8 cellular contexts compared by ENCODE assay signal in the genomic region with DNA sequence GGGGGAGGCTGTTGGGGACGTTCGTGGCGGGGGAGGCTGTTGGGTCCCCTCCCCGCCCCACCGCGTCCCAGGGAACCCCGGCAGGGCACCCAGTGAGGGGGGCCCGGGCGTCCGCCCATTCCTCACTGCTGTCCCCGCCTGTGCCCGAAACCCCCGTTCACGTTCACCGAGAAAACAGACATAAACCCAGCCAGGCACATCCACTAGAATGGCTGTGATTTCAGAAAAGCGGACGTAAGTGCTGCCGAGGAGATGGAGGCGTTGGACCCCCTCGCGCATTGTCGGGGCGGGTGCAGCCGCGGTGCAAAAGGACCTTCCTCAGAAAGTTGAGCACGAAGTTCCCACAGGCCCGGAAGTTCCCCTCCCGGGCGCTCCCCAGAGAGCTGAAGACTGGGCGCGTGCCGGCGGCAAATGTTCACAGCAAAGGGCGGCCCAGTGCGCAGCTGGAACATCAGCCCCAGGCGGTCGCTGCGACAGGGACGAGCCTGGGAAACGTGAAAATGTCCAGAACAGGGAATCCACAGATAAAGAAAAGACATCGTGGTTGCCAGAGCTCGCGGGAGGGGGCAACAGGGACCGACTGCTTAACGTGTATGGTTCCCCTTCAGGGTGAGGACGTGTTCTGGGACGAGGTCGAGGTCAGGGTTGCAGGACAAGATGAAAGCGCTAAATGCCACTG. TPM values are rescaled to one million over a fixed set of nuclear protein-coding genes. Genes with fewer than 3 reads are reported as not detected.
DNase-seq lines count a peak whose midpoint lies in the region; ATAC-seq, FAIRE-seq and TF ChIP-seq lines count a peak whose summit lies in the region.

No MANE protein-coding gene starts in this region.

- in situ Hi-C loops in astrocyte of the cerebellum (cut with HindIII; ENCODE audit: low sequenced_read_pairs), result no loop called here

- peaks cover 20% of the 10 kb centered on the region for H3K27me3 ChIP-seq in DOHH2 (ENCODE audit: control insufficient read depth, low read length)
- H3K27me3 ChIP-seq in keratinocyte (ENCODE audit: control insufficient read depth, extremely low read depth, insufficient read depth, low read length), result peaks cover 15% of the 10 kb centered on the region
- no peaks in the 10 kb centered on the region for H3K27me3 ChIP-seq in testis

- intact Hi-C loops in testis (cut with DNase I; ENCODE audit: low total_unique reads), result loop anchor here (10.0 kb wide), 1 partner anchor 70 kb away; no protein-coding TSS in a partner anchor

- H3K36me3 Mint-ChIP-seq in IgD-negative memory B cell, result no peaks in the 10 kb centered on the region

- peak overlapping the region; percentile 38 to 93 (median 82) for H3K4me3 Mint-ChIP-seq in IgD-negative memory B cell

- dilution Hi-C loops in keratinocyte (cut with MboI; ENCODE audit: extremely low pct_ligation_motif_present, low sequenced_read_pairs), result no loop called here

- TF ChIP-seq POLR2A in testis (IDR thresholded peaks at IDR 0.05), result no peak

- H3K4me1 Mint-ChIP-seq in IgD-negative memory B cell, result peaks cover 6 to 10% (median 6%) of the 10 kb centered on the region in 3 donors

- H3K9me3 ChIP-seq in DOHH2 (ENCODE audit: control insufficient read depth, insufficient read depth, low read length) (no peaks in the 10 kb centered on the region), keratinocyte (ENCODE audit: control insufficient read depth, low read depth, low read length) (no peaks in the 10 kb centered on the region), testis (no peaks in the 10 kb centered on the region)

- no peak overlapping the region for H3K9ac ChIP-seq in keratinocyte (ENCODE audit: control insufficient read depth, extremely low read depth, insufficient read depth, low read length)

- TF ChIP-seq CTCF in DOHH2 (IDR thresholded peaks at IDR 0.05; ENCODE audit: low read depth, low read length, poor library complexity, severe bottlenecking) (no peak), astrocyte of the cerebellum (IDR thresholded peaks at IDR 0.05; ENCODE audit: low read depth, low read length, missing control alignments) (no peak), keratinocyte (optimal IDR thresholded peaks at IDR 0.05 in 1 of 3, IDR thresholded peaks at IDR 0.05 in 1 of 3, conservative IDR thresholded peaks at IDR 0.05 in 1 of 3; ENCODE audit: extremely low read depth in 1 of 3, insufficient read depth in 2 of 3, low read length in 3 of 3) (no peak), testis (IDR thresholded peaks at IDR 0.05) (no peak), omental fat pad (IDR thresholded peaks at IDR 0.05) (no peak)

- no peaks in the 10 kb centered on the region for H3K9me1 ChIP-seq in keratinocyte (ENCODE audit: control insufficient read depth, extremely low read depth, insufficient read depth, low read length)

- H3K9me3 Mint-ChIP-seq in IgD-negative memory B cell, result peaks cover 0 to 1% (median 0%) of the 10 kb centered on the region in 3 donors

- H3K27me3 Mint-ChIP-seq in IgD-negative memory B cell, result peaks cover 27% of the 10 kb centered on the region

- H3K79me2 ChIP-seq in DOHH2 (ENCODE audit: control insufficient read depth, low read length) (no peaks in the 10 kb centered on the region), keratinocyte (ENCODE audit: control insufficient read depth, insufficient read depth, low read length) (no peaks in the 10 kb centered on the region)

- peak overlapping the region in 2 of 3 donors; percentile 16 to 78 for H3K27ac Mint-ChIP-seq in IgD-negative memory B cell

- H3F3A ChIP-seq in DOHH2 (ENCODE audit: control insufficient read depth, insufficient read depth), result no peaks in the 10 kb centered on the region

- no peak overlapping the region for H3K27ac ChIP-seq in DOHH2 (ENCODE audit: low read depth, low read length)
- H3K27ac ChIP-seq in keratinocyte (ENCODE audit: control insufficient read depth, insufficient read depth, low read length), result no peak overlapping the region
- H3K27ac ChIP-seq in testis, result peak overlapping the region; percentile 19 to 59

- H3K36me3 ChIP-seq in DOHH2 (ENCODE audit: control insufficient read depth, low read length) (no peaks in the 10 kb centered on the region), keratinocyte (ENCODE audit: control insufficient read depth in 2 of 2, extremely low read depth in 1 of 2, insufficient read depth in 2 of 2, low read length in 2 of 2) (no peaks in the 10 kb centered on the region), testis (ENCODE audit: low read depth, missing control alignments) (no peaks in the 10 kb centered on the region)

- no peak for ATAC-seq in omental fat pad (ENCODE audit: low FRiP score)

- no peak for FAIRE-seq in keratinocyte (lab: Jason Lieb, UNC)

- DNase-seq in astrocyte of the cerebellum (ENCODE audit: low read depth) (no peak), keratinocyte (ENCODE audit: low read depth, low spot score) (no peak), testis (peak; percentile 72), HCEC 1CT (no peak), omental fat pad (ENCODE audit: low spot score) (no peak), NCI-H2227 treated with DMSO at 0.1 percent for 48 hours (lab: John Stamatoyannopoulos, UW) (no peak)

- H2AFZ ChIP-seq in keratinocyte (ENCODE audit: control insufficient read depth, low read length), result no peak overlapping the region

- H3K9me2 ChIP-seq in DOHH2 (replicated peaks; ENCODE audit: control insufficient read depth, low read length), result no peaks in the 10 kb centered on the region

- H3K4me3 ChIP-seq in DOHH2 (ENCODE audit: low read length), result peak overlapping the region; percentile 75
- H3K4me3 ChIP-seq in astrocyte of the cerebellum (ENCODE audit: low read depth, low read length), result peak overlapping the region; percentile 47
- peak overlapping the region in 2 of 3 experiments; percentile 14 to 40 for H3K4me3 ChIP-seq in keratinocyte (ENCODE audit: control insufficient read depth in 2 of 3, extremely low read depth in 1 of 3, insufficient read depth in 2 of 3, low read depth in 1 of 3, low read length in 3 of 3)
- peak overlapping the region; percentile 47 to 49 for H3K4me3 ChIP-seq in testis

- 4 to 7% methylated on average over 39 to 42 of the region's 49 CpGs for WGBS in testis, 2 donors

- no peaks in the 10 kb centered on the region for H4K20me1 ChIP-seq in DOHH2 (ENCODE audit: control insufficient read depth, insufficient read depth, low read depth, low read length)
- no peaks in the 10 kb centered on the region for H4K20me1 ChIP-seq in keratinocyte (ENCODE audit: control insufficient read depth, extremely low read depth, insufficient read depth, low read length)

- H3K4me2 ChIP-seq in DOHH2 (ENCODE audit: low read length) (peak overlapping the region; percentile 85), keratinocyte (ENCODE audit: control insufficient read depth, extremely low read depth, insufficient read depth, low read depth, low read length) (peak overlapping the region; percentile 58)

- H3K4me1 ChIP-seq in DOHH2 (ENCODE audit: control insufficient read depth, low read length) (peaks cover 9% of the 10 kb centered on the region), keratinocyte (ENCODE audit: control insufficient read depth, extremely low read depth, insufficient read depth, low read length) (peaks cover 7% of the 10 kb centered on the region), testis (peaks cover 15% of the 10 kb centered on the region)

RNA-seq across cellular contexts. Expression of gene SAMD11, which starts 18.5 kb away (rescaled TPM):
- polyA plus RNA-seq in IgD-negative memory B cell (not detected), keratinocyte (0.03 TPM in 1 of 3 replicates, not detected in the others), testis (ENCODE audit: insufficient read depth, low read depth, low replicate concordance) (7.9 TPM)
- not detected for polyA plus RNA-seq in keratinocyte (2011; ENCODE audit: low read depth)
- 0.05 TPM in 1 of 2 replicates, not detected in the other for polyA plus RNA-seq in keratinocyte (2011; cell fraction: cytosol; rRNA removed)
- polyA plus RNA-seq in keratinocyte (2011; cell fraction: nucleus; rRNA removed), result 0.08 TPM in 1 of 2 replicates, not detected in the other
- polyA plus RNA-seq in keratinocyte (2012; ENCODE audit: low replicate concordance), result 0.20 TPM in 1 of 2 replicates, not detected in the other
- polyA minus RNA-seq in keratinocyte, result not detected in 3 replicates
- polyA minus RNA-seq in keratinocyte (2011; cell fraction: cytosol; rRNA and poly(A)+ RNA removed), result 8.2 TPM
- 0.39 and 0.95 TPM in 2 replicates for polyA minus RNA-seq in keratinocyte (2011; cell fraction: nucleus; rRNA and poly(A)+ RNA removed)
- total RNA-seq in testis (10 to 100 TPM; 36.9 to 47.2 TPM), omental fat pad (1 to 10 TPM in 3 of 4 donors, under 1 TPM in 1; 0.96 to 7.7 (median 1.3) TPM)

RNA-seq across cellular contexts. Expression of gene NOC2L, which starts 53.8 kb away (rescaled TPM):
- polyA plus RNA-seq in IgD-negative memory B cell (64.9 TPM), keratinocyte (51.0 to 74.0 TPM (median 51.8 TPM) in 3 replicates), testis (ENCODE audit: insufficient read depth, low read depth, low replicate concordance) (78.3 TPM)
- 67.1 TPM for polyA plus RNA-seq in keratinocyte (2011; ENCODE audit: low read depth)
- polyA plus RNA-seq in keratinocyte (2011; cell fraction: cytosol; rRNA removed), result 36.0 and 57.5 TPM in 2 replicates
- polyA plus RNA-seq in keratinocyte (2011; cell fraction: nucleus; rRNA removed), result 85.1 and 88.1 TPM in 2 replicates
- 43.6 and 94.6 TPM in 2 replicates for polyA plus RNA-seq in keratinocyte (2012; ENCODE audit: low replicate concordance)
- 74.9 to 110 TPM (median 79.2 TPM) in 3 replicates for polyA minus RNA-seq in keratinocyte
- polyA minus RNA-seq in keratinocyte (2011; cell fraction: cytosol; rRNA and poly(A)+ RNA removed), result 114 TPM
- 55.0 and 58.8 TPM in 2 replicates for polyA minus RNA-seq in keratinocyte (2011; cell fraction: nucleus; rRNA and poly(A)+ RNA removed)
- total RNA-seq in testis (10 to 100 TPM; 82.5 to 94.0 TPM), omental fat pad (10 to 100 TPM; 29.2 to 63.5 (median 31.3) TPM)

RNA-seq across cellular contexts. Expression of gene KLHL17, which starts 55.2 kb away (rescaled TPM):
- 1.3 TPM for polyA plus RNA-seq in IgD-negative memory B cell
- 6.5 to 17.8 TPM (median 8.5 TPM) in 3 replicates for polyA plus RNA-seq in keratinocyte
- polyA plus RNA-seq in keratinocyte (2011; ENCODE audit: low read depth), result 2.2 TPM
- polyA plus RNA-seq in keratinocyte (2011; cell fraction: cytosol; rRNA removed), result 1.7 and 3.4 TPM in 2 replicates
- 61.4 and 81.3 TPM in 2 replicates for polyA plus RNA-seq in keratinocyte (2011; cell fraction: nucleus; rRNA removed)
- 7.6 TPM in 2 replicates for polyA plus RNA-seq in keratinocyte (2012; ENCODE audit: low replicate concordance)
- polyA minus RNA-seq in keratinocyte, result 3.6 to 4.8 TPM (median 4.2 TPM) in 3 replicates
- 3.3 TPM for polyA minus RNA-seq in keratinocyte (2011; cell fraction: cytosol; rRNA and poly(A)+ RNA removed)
- 12.2 and 13.9 TPM in 2 replicates for polyA minus RNA-seq in keratinocyte (2011; cell fraction: nucleus; rRNA and poly(A)+ RNA removed)
- 10 to 100 TPM; 34.9 to 36.4 TPM for total RNA-seq in testis
- 16.0 TPM for polyA plus RNA-seq in testis (ENCODE audit: insufficient read depth, low read depth, low replicate concordance)
- 1 to 10 TPM; 3.4 to 6.8 (median 6.2) TPM for total RNA-seq in omental fat pad

Comparison
In these comparisons a context has a peak if more than half of its experiments do, and no peak if none do; other contexts are left out.
1. H3K27ac ChIP-seq: peak in testis (2 of 2); none in DOHH2 (single experiment) and keratinocyte (single experiment).
2. Peak in every context shown above with its lines, with median percentiles within 50 percentile points of each other: H3K4me3 ChIP-seq.